Comparison of ENCODE assay signal across 8 cellular contexts in the genomic region with DNA sequence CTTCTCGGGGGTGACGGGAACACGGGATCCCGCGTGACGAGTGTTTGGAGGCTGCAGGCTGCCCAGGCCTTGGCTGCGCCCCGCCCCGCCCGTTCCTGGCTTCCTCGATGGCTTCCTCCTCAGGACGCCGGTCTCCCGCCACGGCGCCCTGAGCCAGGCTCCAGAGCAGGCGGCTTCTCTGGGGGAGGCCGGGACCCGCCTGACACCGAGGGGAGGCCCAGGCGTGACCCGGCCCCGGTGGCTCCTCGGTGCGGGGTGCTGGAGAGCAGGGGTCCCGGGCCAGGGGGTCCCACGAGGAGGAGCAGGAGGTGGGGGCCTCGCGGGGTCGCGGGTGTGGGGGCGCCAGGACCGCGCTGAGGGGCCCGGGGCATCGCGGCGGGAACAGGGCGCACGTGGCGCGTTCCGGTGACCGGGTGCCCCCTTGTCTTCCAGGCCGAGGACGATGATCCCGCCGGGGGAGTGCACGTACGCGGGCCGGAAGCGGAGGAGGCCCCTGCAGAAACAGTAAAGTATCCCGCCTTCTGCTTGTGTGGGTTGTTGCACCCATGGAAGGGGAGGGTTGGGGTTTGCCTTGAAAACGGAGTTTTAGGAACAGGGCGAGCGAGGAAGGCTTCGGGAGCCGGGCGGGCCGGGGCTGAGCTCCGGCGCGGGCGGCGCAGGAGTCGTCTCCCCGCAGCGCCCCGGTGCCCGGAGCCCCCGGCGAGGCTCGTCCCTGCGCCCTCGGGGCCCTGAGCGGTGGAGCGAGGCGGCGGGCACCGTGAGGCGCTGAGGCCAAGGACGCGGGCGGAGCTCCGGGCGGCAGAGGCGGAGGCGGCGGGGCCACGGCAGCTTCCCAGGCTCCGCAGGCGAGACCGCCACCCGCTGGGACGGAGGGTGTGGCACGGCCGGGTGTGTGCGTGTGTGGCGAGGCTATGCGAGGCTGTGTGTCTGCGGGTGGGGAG. TPM values are rescaled to one million over a fixed set of nuclear protein-coding genes. Genes with fewer than 3 reads are reported as not detected.
DNase-seq lines count a peak whose midpoint lies in the region; ATAC-seq and TF ChIP-seq lines count a peak whose summit lies in the region.

No MANE protein-coding gene starts in this region.

- TF ChIP-seq POLR2A in heart left ventricle (IDR thresholded peaks at IDR 0.05): no peak

- H3K4me1 Mint-ChIP-seq in activated naive CD4-positive, alpha-beta T cell treated with anti-CD3 and anti-CD28 coated beads, Interleukin-2, amount 10 ng/mL, durations not matched to agents 7 days and 5 days: peaks cover 52% of the 10 kb centered on the region

- no peaks in the 10 kb centered on the region for H3K9me3 Mint-ChIP-seq in activated naive CD4-positive, alpha-beta T cell treated with anti-CD3 and anti-CD28 coated beads, Interleukin-2, amount 10 ng/mL, durations not matched to agents 7 days and 5 days

- intact Hi-C loops in heart left ventricle (cut with DNase I): no loop called here

- WGBS in heart left ventricle, 4 donors: 21 to 52% (median 24%) methylated on average over 43 to 102 of the region's 102 CpGs

- peak overlapping the region in 11 of 12 donors; percentile 12 to 58 (median 41) for H3K4me3 ChIP-seq in heart left ventricle
- peak overlapping the region; percentile 22 for H3K4me3 ChIP-seq in retinal pigment epithelial cell (ENCODE audit: low read length)

- peak; percentile 57 for DNase-seq in ACHN
- peak; percentile 23 for DNase-seq in NCI-H1092 (lab: John Stamatoyannopoulos, UW)
- DNase-seq in activated naive CD4-positive, alpha-beta T cell treated with anti-CD3 and anti-CD28 coated beads, Interleukin-2, amount 10 ng/mL, durations not matched to agents 7 days and 5 days: peak; percentile 76
- DNase-seq in heart left ventricle: peak in 1 of 5 donors; percentile 46
- DNase-seq in retinal pigment epithelial cell (ENCODE audit: low read depth): peak; percentile 9
- no peak for DNase-seq in NCI-H2196 (lab: John Stamatoyannopoulos, UW; ENCODE audit: unreplicated experiment)
- DNase-seq in SHP77 treated with DMSO at 0.1 percent for 48 hours (lab: John Stamatoyannopoulos, UW): no peak

- no peak overlapping the region for H3K27ac ChIP-seq in heart left ventricle

- peaks cover 0 to 37% (median 13%) of the 10 kb centered on the region in 9 donors for H3K27me3 ChIP-seq in heart left ventricle

- in situ Hi-C loops in ACHN (cut with HindIII; ENCODE audit: low pct_ligation_motif_present, low pct_unique_long_range_greater_than_20kb, low sequenced_read_pairs): no loop called here

- H3K27me3 Mint-ChIP-seq in activated naive CD4-positive, alpha-beta T cell treated with anti-CD3 and anti-CD28 coated beads, Interleukin-2, amount 10 ng/mL, durations not matched to agents 7 days and 5 days: peaks cover 8% of the 10 kb centered on the region

- TF ChIP-seq CTCF in heart left ventricle (IDR thresholded peaks at IDR 0.05) (peak in 2 of 12 donors; percentile 6 to 11), retinal pigment epithelial cell (conservative IDR thresholded peaks at IDR 0.05; ENCODE audit: low read depth, low read length) (no peak)

- no peaks in the 10 kb centered on the region for H3K36me3 ChIP-seq in heart left ventricle

- peak overlapping the region; percentile 83 for H3K27ac Mint-ChIP-seq in activated naive CD4-positive, alpha-beta T cell treated with anti-CD3 and anti-CD28 coated beads, Interleukin-2, amount 10 ng/mL, durations not matched to agents 7 days and 5 days

- H3K36me3 Mint-ChIP-seq in activated naive CD4-positive, alpha-beta T cell treated with anti-CD3 and anti-CD28 coated beads, Interleukin-2, amount 10 ng/mL, durations not matched to agents 7 days and 5 days: peaks cover 26% of the 10 kb centered on the region

- H3K9me3 ChIP-seq in heart left ventricle: no peaks in the 10 kb centered on the region

- peak overlapping the region; percentile 76 for H3K4me3 Mint-ChIP-seq in activated naive CD4-positive, alpha-beta T cell treated with anti-CD3 and anti-CD28 coated beads, Interleukin-2, amount 10 ng/mL, durations not matched to agents 7 days and 5 days

- ATAC-seq in GM19452 (IDR thresholded peaks at IDR 0.05; ENCODE audit: unreplicated experiment) (peak; percentile 70), heart left ventricle (peak in 3 of 4 donors; percentile 65 to 89 (median 71))

- H3K4me1 ChIP-seq in heart left ventricle: peaks cover 0 to 9% (median 0%) of the 10 kb centered on the region in 12 donors

- CTCF ChIA-PET in activated naive CD4-positive, alpha-beta T cell treated with anti-CD3 and anti-CD28 coated beads, Interleukin-2, amount 10 ng/mL, durations not matched to agents 7 days and 5 days (lab: Charles Lee): interaction anchor here (0.7 to 1.6 kb wide), 4 partner anchors 17 to 82 kb away, joined by 3 to 6 read pairs (median 4); a partner anchor contains a TSS

RNA-seq across cellular contexts. Expression of a gene that starts 22.2 kb away (rescaled TPM):
- total RNA-seq in heart left ventricle: under 1 TPM in 7 of 9 donors, not detected in 2; 0.12 to 0.69 (median 0.29) TPM
- under 1 TPM; 0.11 to 0.12 TPM for polyA plus RNA-seq in heart left ventricle

Comparison
In these comparisons a context has a peak if more than half of its experiments do, and no peak if none do; other contexts are left out.
1. DNase-seq: peak in ACHN (single experiment), NCI-H1092 (single experiment), activated naive CD4-positive, alpha-beta T cell treated with anti-CD3 and anti-CD28 coated beads, Interleukin-2, amount 10 ng/mL, durations not matched to agents 7 days and 5 days (single experiment) and retinal pigment epithelial cell (single experiment); none in NCI-H2196 (single experiment) and SHP77 treated with DMSO at 0.1 percent for 48 hours (single experiment).